ENCODE assay signal across 26 cellular contexts in the genomic region with DNA sequence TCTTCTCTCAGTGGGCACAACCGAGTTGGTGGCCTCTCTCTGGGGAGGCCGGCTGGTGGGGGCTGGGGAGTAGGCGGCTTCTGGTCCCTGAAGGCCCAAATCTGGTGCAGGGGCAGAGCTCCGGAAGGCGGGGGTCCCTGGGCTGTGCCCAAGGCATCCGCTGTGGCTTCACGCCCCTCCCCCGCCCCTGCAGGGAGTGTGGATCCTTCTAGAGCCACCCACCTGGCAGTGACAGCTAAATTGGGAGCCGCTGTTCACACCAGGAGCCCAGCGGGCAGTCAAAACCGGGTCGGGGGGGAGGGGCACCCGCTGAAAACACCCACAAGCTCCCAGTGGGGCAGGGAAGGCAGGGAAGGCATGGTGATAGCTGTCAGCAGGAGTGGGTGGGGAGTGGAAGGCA.
"Had no signal": no experiment of that assay in that cellular context is flagged by ENCODE, and none has a peak within 500 bp of the region (broad histone marks: within the 10 kb centered on the region; RNA-seq: fewer than 3 reads in every experiment).

No MANE protein-coding gene starts in this region.

- H3K4me1 ChIP-seq: colonic mucosa, gastrocnemius medialis had no signal

- H3K9me3 ChIP-seq: colonic mucosa, esophagus squamous epithelium, gastrocnemius medialis, heart right ventricle, left lung, lower lobe of right lung had no signal

- H3K27ac ChIP-seq: colonic mucosa, epithelial cell of prostate, esophagus squamous epithelium, gastrocnemius medialis, heart right ventricle, left lung, lower lobe of right lung had no signal

- DNase-seq: colonic mucosa; cortex of kidney; effector CD8-positive, alpha-beta T cell; effector memory CD8-positive, alpha-beta T cell; endodermal cell; erythroblast; esophagus squamous epithelium; foreskin fibroblast; foreskin melanocyte; gastrocnemius medialis; glutamatergic neuron; head of caudate nucleus; heart right ventricle; hippocampal formation; left cardiac atrium; left ventricle myocardium superior; lower lobe of right lung; mesenchymal stem cell; midbrain had no signal

- H3K4me3 ChIP-seq: colonic mucosa, esophagus squamous epithelium, gastrocnemius medialis, heart right ventricle, left lung, lower lobe of right lung had no signal

- H3K9me3 Mint-ChIP-seq: dendritic cell treated with granulocyte-macrophage colony-stimulating factor and Interleukin-4, amounts not matched to agents 40 ng/mL and 50 ng/mL, for 4 days; effector memory CD8-positive, alpha-beta T cell; endodermal cell had no signal

- H3K27me3 ChIP-seq: colonic mucosa, gastrocnemius medialis had no signal

- ATAC-seq: effector memory CD8-positive, alpha-beta T cell; esophagus mucosa; gastrocnemius medialis; heart right ventricle; left cardiac atrium; left lung; left ventricle myocardium superior; lower lobe of right lung had no signal

- FAIRE-seq: endometrium, islet of Langerhans, keratinocyte had no signal

- H3K27me3 Mint-ChIP-seq: effector memory CD8-positive, alpha-beta T cell had no signal

- H3K27ac Mint-ChIP-seq: dendritic cell treated with granulocyte-macrophage colony-stimulating factor and Interleukin-4, amounts not matched to agents 40 ng/mL and 50 ng/mL, for 4 days; effector memory CD8-positive, alpha-beta T cell; endodermal cell had no signal

- H3K36me3 ChIP-seq: colonic mucosa, esophagus squamous epithelium, gastrocnemius medialis, heart right ventricle, left lung, lower lobe of right lung had no signal

- H3K4me3 Mint-ChIP-seq: dendritic cell treated with granulocyte-macrophage colony-stimulating factor and Interleukin-4, amounts not matched to agents 40 ng/mL and 50 ng/mL, for 4 days; effector memory CD8-positive, alpha-beta T cell; endodermal cell had no signal
